8 cellular contexts compared by ENCODE assay signal in genomic region chrX:11239230-11239629, GRCh38. TPM values are rescaled to one million over a fixed set of nuclear protein-coding genes. Genes with fewer than 3 reads are reported as not detected.
DNase-seq lines count a peak whose midpoint lies in the region; ATAC-seq and TF ChIP-seq lines count a peak whose summit lies in the region.
"Had no signal": no experiment of that assay in that cellular context is flagged by ENCODE, and none has a peak within 500 bp of the region (broad histone marks: within the 10 kb centered on the region; RNA-seq: fewer than 3 reads in every experiment).

No MANE protein-coding gene starts in this region.

- no peaks in the 10 kb centered on the region for H3K36me3 Mint-ChIP-seq in activated T-helper 17 cell treated with anti-CD3 and anti-CD28 coated beads, Interleukin-2, amount 50 U/mL, for 72 hours (ENCODE audit: low read depth)

- no peak overlapping the region for H3K27ac Mint-ChIP-seq in activated T-helper 17 cell treated with anti-CD3 and anti-CD28 coated beads, Interleukin-2, amount 50 U/mL, for 72 hours

- no peaks in the 10 kb centered on the region for H3K27me3 Mint-ChIP-seq in activated T-helper 17 cell treated with anti-CD3 and anti-CD28 coated beads, Interleukin-2, amount 50 U/mL, for 72 hours

- H3K27ac ChIP-seq in ascending aorta = no peak overlapping the region

- no peaks in the 10 kb centered on the region for H3K4me1 ChIP-seq in ascending aorta

- H3K9me3 Mint-ChIP-seq in activated T-helper 17 cell treated with anti-CD3 and anti-CD28 coated beads, Interleukin-2, amount 50 U/mL, for 72 hours = no peaks in the 10 kb centered on the region

- ATAC-seq in GM18867 (IDR thresholded peaks at IDR 0.05; ENCODE audit: unreplicated experiment) (peak; percentile 87), HG02840 (IDR thresholded peaks at IDR 0.05; ENCODE audit: low FRiP score, unreplicated experiment) (peak; percentile 62), GM19328 (IDR thresholded peaks at IDR 0.05; ENCODE audit: unreplicated experiment) (no peak)
- ATAC-seq in activated T-helper 17 cell treated with anti-CD3 and anti-CD28 coated beads, Interleukin-2, amount 50 U/mL, for 72 hours (replicated peaks) = peak; percentile 39

- no peak overlapping the region for H3K4me3 ChIP-seq in ascending aorta

- H3K27me3 ChIP-seq in ascending aorta = no peaks in the 10 kb centered on the region

- DNase-seq in renal cortical epithelial cell (ENCODE audit: low read depth) = peak; percentile 79
- DNase-seq in CD1c-positive myeloid dendritic cell (ENCODE audit: extremely low spot score) = no peak
- DNase-seq in ascending aorta (ENCODE audit: low spot score in 2 of 2) = no peak
- DNase-seq: GOT3 had no signal

- no peaks in the 10 kb centered on the region for H3K4me1 Mint-ChIP-seq in activated T-helper 17 cell treated with anti-CD3 and anti-CD28 coated beads, Interleukin-2, amount 50 U/mL, for 72 hours

- TF ChIP-seq CTCF in ascending aorta (IDR thresholded peaks at IDR 0.05) = no peak

- H3K9me3 ChIP-seq in ascending aorta = no peaks in the 10 kb centered on the region

- no peak overlapping the region for H3K4me3 Mint-ChIP-seq in activated T-helper 17 cell treated with anti-CD3 and anti-CD28 coated beads, Interleukin-2, amount 50 U/mL, for 72 hours

- H3K36me3 ChIP-seq in ascending aorta = no peaks in the 10 kb centered on the region

- intact Hi-C loops in ascending aorta (cut with DNase I) = no loop called here

RNA-seq across cellular contexts. Expression of gene AMELX, which starts 54.0 kb away (rescaled TPM):
- not detected for total RNA-seq in activated T-helper 17 cell treated with anti-CD3 and anti-CD28 coated beads, Interleukin-2, amount 50 U/mL, for 72 hours
- total RNA-seq in renal cortical epithelial cell (not detected in 2 replicates), ascending aorta (not detected)
